ENCODE assay signal across 13 cellular contexts in the genomic region with DNA sequence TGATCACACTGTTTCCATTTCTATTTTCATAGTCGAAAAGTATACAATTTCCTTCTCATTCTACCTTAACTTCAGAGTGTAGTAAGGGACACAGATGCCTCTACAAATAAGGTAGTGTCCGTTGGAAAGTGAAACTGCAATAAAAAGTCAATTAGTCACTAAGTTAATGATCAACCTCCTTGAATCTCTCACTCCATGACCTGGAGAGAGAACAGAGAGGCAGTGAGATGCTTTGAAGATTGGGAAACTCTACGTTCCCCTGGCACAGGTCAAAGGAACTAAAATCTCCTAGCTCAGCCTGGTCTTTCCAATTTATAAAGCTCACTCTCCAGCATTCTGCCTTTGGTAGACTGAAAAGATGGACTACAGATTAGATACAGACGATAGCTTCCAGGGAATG.
DNase-seq lines count a peak whose midpoint lies in the region; ATAC-seq, FAIRE-seq and TF ChIP-seq lines count a peak whose summit lies in the region.
"Had no signal": no experiment of that assay in that cellular context is flagged by ENCODE, and none has a peak within 500 bp of the region (broad histone marks: within the 10 kb centered on the region; RNA-seq: fewer than 3 reads in every experiment).

No MANE protein-coding gene starts in this region.

- no peak overlapping the region for H3K27ac ChIP-seq in gastrocnemius medialis

- intact Hi-C loops in gastrocnemius medialis (cut with DNase I; ENCODE audit: low total_unique reads): no loop called here

- no peak for DNase-seq in stimulated activated naive CD4-positive, alpha-beta T cell treated with Interleukin-2 at 50 U/mL for 16 hours (lab: John Stamatoyannopoulos, UW)
- DNase-seq in foreskin melanocyte (no peak), gastrocnemius medialis (no peak)
- DNase-seq: activated T-cell treated with anti-CD3 and anti-CD28 coated beads, Interleukin-2, amount 50 U/mL, for 48 hours; central memory CD4-positive, alpha-beta T cell; GOT3; head of caudate nucleus; natural killer cell; T-helper 9 cell had no signal

- no peaks in the 10 kb centered on the region for H3K9me3 ChIP-seq in gastrocnemius medialis

- in situ Hi-C loops in gastrocnemius medialis (cut with MboI; ENCODE audit: low sequenced_read_pairs in 4 of 4): no loop called here

- no peak for TF ChIP-seq POLR2A in gastrocnemius medialis (IDR thresholded peaks at IDR 0.05)

- no peaks in the 10 kb centered on the region for H3K36me3 ChIP-seq in gastrocnemius medialis

- no peak overlapping the region for H3K4me3 ChIP-seq in gastrocnemius medialis

- peak; percentile 24 for FAIRE-seq in colon (lab: Jason Lieb, UNC)

- H3K4me1 ChIP-seq in gastrocnemius medialis: no peaks in the 10 kb centered on the region

- ATAC-seq in GM19397 (IDR thresholded peaks at IDR 0.05; ENCODE audit: unreplicated experiment) (peak; percentile 65), HG03097 (IDR thresholded peaks at IDR 0.05; ENCODE audit: low FRiP score, unreplicated experiment) (peak; percentile 75), gastrocnemius medialis (no peak)
- no peak for ATAC-seq in activated CD4-positive, CD25-positive, alpha-beta regulatory T cell treated with anti-CD3 and anti-CD28 coated beads, Interleukin-2, amount 50 U/mL, for 24 hours
- ATAC-seq: natural killer cell had no signal

- no peaks in the 10 kb centered on the region for H3K27me3 ChIP-seq in gastrocnemius medialis

- TF ChIP-seq CTCF in gastrocnemius medialis (IDR thresholded peaks at IDR 0.05 in 4 of 5, conservative IDR thresholded peaks at IDR 0.05 in 1 of 5): no peak

Comparison
In these comparisons a context has a peak if more than half of its experiments do, and no peak if none do; other contexts are left out.
1. ATAC-seq: peak in GM19397 (single experiment) and HG03097 (single experiment); none in activated CD4-positive, CD25-positive, alpha-beta regulatory T cell treated with anti-CD3 and anti-CD28 coated beads, Interleukin-2, amount 50 U/mL, for 24 hours (0 of 2) and gastrocnemius medialis (0 of 2).